1 cellular context compared by ENCODE assay signal in the genomic region with DNA sequence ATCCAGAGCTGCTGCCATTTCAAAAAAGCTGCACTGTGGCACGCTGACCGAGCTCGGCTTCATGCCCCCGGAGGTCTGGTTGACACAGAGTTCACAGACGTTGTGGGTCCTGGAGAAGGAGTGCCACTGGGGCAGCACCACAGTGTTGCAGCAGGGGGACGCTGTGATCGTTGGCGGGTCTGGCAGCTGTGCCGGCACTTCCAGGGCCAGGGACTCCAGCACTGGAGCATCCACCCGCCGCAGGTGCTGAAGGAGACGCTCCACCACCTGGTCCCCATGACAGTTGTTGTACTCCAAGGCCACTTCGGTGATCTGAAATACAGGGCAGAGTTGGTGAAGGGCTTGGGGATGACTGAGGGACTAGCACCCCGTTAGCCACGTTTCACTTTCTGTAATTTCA.
TF ChIP-seq lines count a peak whose summit lies in the region.

No MANE protein-coding gene starts in this region.

TF ChIP-seq in HepG2, 621 proteins besides CTCF, POLR2A, EP300 and RAD21:
- TF ChIP-seq RBM22 (optimal IDR thresholded peaks at IDR 0.05; ENCODE audit: low read length), result peak; percentile 10
- TF ChIP-seq, protein P1, sequence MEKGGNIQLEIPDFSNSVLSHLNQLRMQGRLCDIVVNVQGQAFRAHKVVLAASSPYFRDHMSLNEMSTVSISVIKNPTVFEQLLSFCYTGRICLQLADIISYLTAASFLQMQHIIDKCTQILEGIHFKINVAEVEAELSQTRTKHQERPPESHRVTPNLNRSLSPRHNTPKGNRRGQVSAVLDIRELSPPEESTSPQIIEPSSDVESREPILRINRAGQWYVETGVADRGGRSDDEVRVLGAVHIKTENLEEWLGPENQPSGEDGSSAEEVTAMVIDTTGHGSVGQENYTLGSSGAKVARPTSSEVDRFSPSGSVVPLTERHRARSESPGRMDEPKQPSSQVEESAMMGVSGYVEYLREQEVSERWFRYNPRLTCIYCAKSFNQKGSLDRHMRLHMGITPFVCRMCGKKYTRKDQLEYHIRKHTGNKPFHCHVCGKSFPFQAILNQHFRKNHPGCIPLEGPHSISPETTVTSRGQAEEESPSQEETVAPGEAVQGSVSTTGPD (CRISPR knock-in tag; IDR thresholded peaks at IDR 0.05), result no peak
- no peak for TF ChIP-seq ZNF598 (CRISPR knock-in tag; IDR thresholded peaks at IDR 0.05; ENCODE audit: borderline replicate concordance)
- no peak for TF ChIP-seq BRF2 (CRISPR knock-in tag; IDR thresholded peaks at IDR 0.05)
- peak; percentile 37; the same call in 1 of the 2 replicates for TF ChIP-seq ZNF768 (CRISPR knock-in tag; IDR thresholded peaks at IDR 0.05)
- TF ChIP-seq NFYB (CRISPR knock-in tag; IDR thresholded peaks at IDR 0.05), result no peak
- TF ChIP-seq THYN1 (CRISPR knock-in tag; IDR thresholded peaks at IDR 0.05; ENCODE audit: borderline replicate concordance, low read depth), result no peak
- TF ChIP-seq NCOR1 (IDR thresholded peaks at IDR 0.05; ENCODE audit: borderline replicate concordance, low read length), result no peak
- no peak for TF ChIP-seq CBFB (CRISPR knock-in tag; IDR thresholded peaks at IDR 0.05)
- TF ChIP-seq CENPX (CRISPR knock-in tag; IDR thresholded peaks at IDR 0.05), result no peak
- TF ChIP-seq TFDP1 (CRISPR knock-in tag; IDR thresholded peaks at IDR 0.05; ENCODE audit: borderline replicate concordance), result no peak
